21 cellular contexts compared by ENCODE assay signal in genomic region chr1:55707196-55707595, GRCh38.
"Had no signal": no experiment of that assay in that cellular context is flagged by ENCODE, and none has a peak within 500 bp of the region (broad histone marks: within the 10 kb centered on the region; RNA-seq: fewer than 3 reads in every experiment).

No MANE protein-coding gene starts in this region.

- H3K36me3 Mint-ChIP-seq: naive thymus-derived CD8-positive, alpha-beta T cell; stimulated activated memory B cell treated with anti-CD40 and anti-IgM and Interleukin-4, amounts not matched to agents 10 μg/mL and 1 μg/mL and 100 μg/mL, for 72 hours had no signal

- H3K36me3 ChIP-seq: gastrocnemius medialis, right lobe of liver, spleen, tibial artery, upper lobe of right lung had no signal

- H3K4me3 Mint-ChIP-seq: endodermal cell; naive thymus-derived CD8-positive, alpha-beta T cell; stimulated activated memory B cell treated with anti-CD40 and anti-IgM and Interleukin-4, amounts not matched to agents 10 μg/mL and 1 μg/mL and 100 μg/mL, for 72 hours; stimulated activated naive CD8-positive, alpha-beta T cell treated with anti-CD3 and anti-CD28 coated beads, Interleukin-15, Interleukin-2, amounts not matched to agents 100 ng/mL and 50 ng/mL, for 24 hours had no signal

- H3K27ac Mint-ChIP-seq: endodermal cell; stimulated activated memory B cell treated with anti-CD40 and anti-IgM and Interleukin-4, amounts not matched to agents 10 μg/mL and 1 μg/mL and 100 μg/mL, for 72 hours; stimulated activated naive CD8-positive, alpha-beta T cell treated with anti-CD3 and anti-CD28 coated beads, Interleukin-15, Interleukin-2, amounts not matched to agents 100 ng/mL and 50 ng/mL, for 24 hours had no signal

- H3K27ac ChIP-seq: coronary artery, gastrocnemius medialis, parathyroid adenoma, psoas muscle, right lobe of liver, spleen, tibial artery, upper lobe of right lung had no signal

- H3K9me3 ChIP-seq: gastrocnemius medialis, psoas muscle, right lobe of liver, spleen, tibial artery, upper lobe of right lung had no signal

- H3K27me3 ChIP-seq: gastrocnemius medialis, right lobe of liver, tibial artery, upper lobe of right lung had no signal

- H3K4me3 ChIP-seq: coronary artery, gastrocnemius medialis, psoas muscle, right lobe of liver, spleen, tibial artery, upper lobe of right lung had no signal

- H3K4me1 Mint-ChIP-seq: naive thymus-derived CD8-positive, alpha-beta T cell; stimulated activated memory B cell treated with anti-CD40 and anti-IgM and Interleukin-4, amounts not matched to agents 10 μg/mL and 1 μg/mL and 100 μg/mL, for 72 hours had no signal

- ATAC-seq: gastrocnemius medialis; left lobe of liver; naive thymus-derived CD8-positive, alpha-beta T cell; psoas muscle; stimulated activated memory B cell treated with anti-CD40 and anti-IgM and Interleukin-4, amounts not matched to agents 10 μg/mL and 1 μg/mL and 100 μg/mL, for 72 hours; upper lobe of right lung had no signal

- H3K9ac ChIP-seq: parathyroid adenoma had no signal

- H3K4me1 ChIP-seq: gastrocnemius medialis, parathyroid adenoma, psoas muscle, right lobe of liver, spleen, upper lobe of right lung had no signal

- H2AFZ ChIP-seq: parathyroid adenoma had no signal

- DNase-seq: effector CD4-positive, alpha-beta T cell; endodermal cell; gastrocnemius medialis; islet precursor cell; mammary epithelial cell; naive thymus-derived CD8-positive, alpha-beta T cell; occipital lobe; psoas muscle; retina; right lobe of liver; spleen; stimulated activated CD4-positive, alpha-beta T cell treated with anti-CD3 and anti-CD28 coated beads, Interleukin-15, amount 100 ng/mL, for 24 hours; stimulated activated CD4-positive, alpha-beta T cell treated with anti-CD3 and anti-CD28 coated beads, Interleukin-1b, Interleukin-23, amount 100 ng/mL, for 48 hours; stimulated activated CD4-positive, alpha-beta T cell treated with anti-CD3 and anti-CD28 coated beads, Interleukin-4, amount 100 ng/mL, for 24 hours; tibial artery; upper lobe of right lung had no signal

- H3K9me3 Mint-ChIP-seq: endodermal cell; stimulated activated naive CD8-positive, alpha-beta T cell treated with anti-CD3 and anti-CD28 coated beads, Interleukin-15, Interleukin-2, amounts not matched to agents 100 ng/mL and 50 ng/mL, for 24 hours had no signal
